In the genomic region with DNA sequence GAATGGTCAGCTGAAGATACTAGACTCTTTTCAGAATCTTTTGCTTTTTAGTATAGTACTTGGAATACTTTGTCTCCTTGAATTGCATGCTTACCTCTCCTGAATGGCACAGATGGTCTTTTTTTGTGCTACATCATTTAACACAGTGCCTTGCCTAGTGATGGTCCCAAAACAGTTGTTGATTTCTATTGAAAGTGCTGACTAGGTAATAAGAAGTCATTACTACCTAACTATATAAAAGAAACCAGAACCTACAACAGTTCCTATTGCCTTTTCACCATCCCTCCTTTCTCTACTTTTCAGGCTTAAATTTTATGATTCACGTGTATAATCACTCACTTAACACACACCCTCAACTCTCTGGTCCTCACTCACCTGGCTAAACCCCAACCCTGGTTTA, we compare ENCODE assay signal across 9 cellular contexts.
"Had no signal": no experiment of that assay in that cellular context is flagged by ENCODE, and none has a peak within 500 bp of the region (broad histone marks: within the 10 kb centered on the region; RNA-seq: fewer than 3 reads in every experiment).

No MANE protein-coding gene starts in this region.

- H3K4me3 ChIP-seq: GM23248, HAP-1 had no signal

- H3K9ac ChIP-seq: GM23248, KMS-11 had no signal

- ATAC-seq: HCT116 had no signal

- H3K36me3 ChIP-seq: HAP-1 had no signal

- H3K9me3 ChIP-seq: HAP-1 had no signal

- H3K4me2 ChIP-seq: KMS-11 had no signal

- H2AFZ ChIP-seq: GM23248 had no signal

- FAIRE-seq: HTR-8/SVneo had no signal

- H3K27ac ChIP-seq: GM23248, KMS-11 had no signal

- DNase-seq: GOT3, H7, Karpas-422, KBM-7 had no signal

- H3K4me1 ChIP-seq: HAP-1 had no signal
